In the genomic region with DNA sequence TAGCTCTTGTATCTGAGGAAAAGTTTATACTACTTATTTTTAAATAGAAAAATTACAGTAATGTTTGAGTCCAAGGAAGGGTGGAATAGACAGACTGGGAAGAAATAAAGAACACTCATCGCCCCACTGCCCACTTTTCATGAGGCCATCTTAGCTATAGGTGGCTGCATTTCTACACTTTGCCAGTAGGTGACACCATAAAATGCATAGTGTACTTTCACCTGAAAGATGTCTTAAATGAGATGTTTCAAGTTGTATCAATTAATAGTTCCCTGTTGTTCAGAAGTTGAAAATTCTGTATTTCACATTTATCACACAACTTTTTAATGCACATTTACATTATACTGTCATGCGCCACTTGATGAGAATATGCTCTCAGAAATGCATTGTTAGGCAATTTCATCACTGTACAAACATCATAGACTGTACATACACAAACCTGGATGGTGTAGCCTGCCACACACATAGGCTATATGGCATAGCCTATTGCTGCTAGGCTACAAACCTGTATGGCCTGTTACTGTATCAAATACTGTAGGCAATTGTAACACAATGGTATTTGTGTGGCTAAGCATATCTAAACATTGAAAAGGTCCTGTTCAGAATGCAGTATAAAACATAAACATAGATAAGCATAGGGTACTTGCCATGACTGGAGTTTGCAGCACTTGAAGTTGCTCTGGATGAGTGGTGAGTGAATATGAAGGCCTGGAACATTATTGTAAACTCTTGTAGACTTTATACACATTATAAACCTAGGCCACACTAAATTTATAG, we compare ENCODE assay signal across 8 cellular contexts. TPM values are rescaled to one million over a fixed set of nuclear protein-coding genes. Genes with fewer than 3 reads are reported as not detected.
DNase-seq lines count a peak whose midpoint lies in the region; ATAC-seq and TF ChIP-seq lines count a peak whose summit lies in the region.

No MANE protein-coding gene starts in this region.

- H2AFZ ChIP-seq in MM.1S (ENCODE audit: low read length), result no peak overlapping the region

- no peaks in the 10 kb centered on the region for H3K36me3 ChIP-seq in MM.1S (replicated peaks; ENCODE audit: insufficient read depth, low read length)
- no peaks in the 10 kb centered on the region for H3K36me3 ChIP-seq in right lobe of liver

- in situ Hi-C loops in astrocyte of the spinal cord (cut with HindIII; ENCODE audit: low sequenced_read_pairs), result no loop called here

- no peak overlapping the region for H3K4me2 ChIP-seq in MM.1S (ENCODE audit: low read depth, low read length)

- H3K9ac ChIP-seq in MM.1S (ENCODE audit: low read length), result no peak overlapping the region

- H3K4me3 ChIP-seq in MM.1S (ENCODE audit: low read length) (no peak overlapping the region), astrocyte of the spinal cord (ENCODE audit: low read depth, low read length) (no peak overlapping the region), right lobe of liver (no peak overlapping the region)

- intact Hi-C loops in right lobe of liver (cut with DNase I), result no loop called here

- WGBS in right lobe of liver (ENCODE audit: insufficient coverage, low coverage, low lambda C conversion rate, missing lambda C conversion rate), result 97% methylated on average over 2 of the region's 2 CpGs

- TF ChIP-seq CTCF in MM.1S (IDR thresholded peaks at IDR 0.05; ENCODE audit: low read length) (peak; percentile 81), astrocyte of the spinal cord (IDR thresholded peaks at IDR 0.05; ENCODE audit: low read depth, low read length) (peak; percentile 74), right lobe of liver (IDR thresholded peaks at IDR 0.05) (peak; percentile 66 to 77 (median 72))

- peak; percentile 50 to 75 (median 64) for ATAC-seq in right lobe of liver
- ATAC-seq in GM21737 (IDR thresholded peaks at IDR 0.05; ENCODE audit: unreplicated experiment), result no peak
- no peak for ATAC-seq in HG03108 (IDR thresholded peaks at IDR 0.05; ENCODE audit: unreplicated experiment)

- H3K9me3 ChIP-seq in MM.1S (replicated peaks; ENCODE audit: insufficient read depth, low read length) (no peaks in the 10 kb centered on the region), right lobe of liver (no peaks in the 10 kb centered on the region)

- no peak for TF ChIP-seq POLR2A in right lobe of liver (IDR thresholded peaks at IDR 0.05)

- no peaks in the 10 kb centered on the region for H3K9me2 ChIP-seq in MM.1S (replicated peaks; ENCODE audit: insufficient read depth, low read length)

- H3F3A ChIP-seq in MM.1S (ENCODE audit: insufficient read depth, low read length), result no peaks in the 10 kb centered on the region

- no peak overlapping the region for H3K27ac ChIP-seq in MM.1S (ENCODE audit: low read length)
- H3K27ac ChIP-seq in right lobe of liver, result no peak overlapping the region

- DNase-seq in stimulated activated CD4-positive, alpha-beta T cell treated with anti-CD3 and anti-CD28 coated beads, Interleukin-15, amount 100 ng/mL, for 24 hours, result peak; percentile 6
- DNase-seq in stimulated activated CD4-positive, alpha-beta T cell treated with anti-CD3 and anti-CD28 coated beads, Interleukin-2, amount 100 ng/mL, for 48 hours, result no peak
- DNase-seq in MM.1S (peak; percentile 45), astrocyte of the spinal cord (ENCODE audit: low read depth, low spot score) (peak; percentile 32), right lobe of liver (no peak), mesenteric fat pad (ENCODE audit: low spot score) (no peak)

- no peaks in the 10 kb centered on the region for H3K79me2 ChIP-seq in MM.1S (ENCODE audit: low read length)

- H4K20me1 ChIP-seq in MM.1S (ENCODE audit: insufficient read depth, low read length), result no peaks in the 10 kb centered on the region

- no peaks in the 10 kb centered on the region for H3K27me3 ChIP-seq in MM.1S (replicated peaks; ENCODE audit: insufficient read depth, low read length)
- no peaks in the 10 kb centered on the region for H3K27me3 ChIP-seq in right lobe of liver

- no peaks in the 10 kb centered on the region for H3K4me1 ChIP-seq in MM.1S (ENCODE audit: low read length)
- H3K4me1 ChIP-seq in right lobe of liver, result no peaks in the 10 kb centered on the region

RNA-seq across cellular contexts. Expression of gene PMCH, which starts 27.5 kb away (rescaled TPM):
- total RNA-seq in right lobe of liver (not detected), mesenteric fat pad (not detected)

RNA-seq across cellular contexts. Expression of gene PARPBP, which starts 50.1 kb away (rescaled TPM):
- 1 to 10 TPM in 3 of 6 experiments, under 1 TPM in 3; 0.33 to 2.8 (median 0.91) TPM for total RNA-seq in right lobe of liver
- 2.3 TPM for total RNA-seq in mesenteric fat pad

RNA-seq across cellular contexts. Expression of gene NUP37, which starts 50.2 kb away (rescaled TPM):
- total RNA-seq in right lobe of liver (1 to 10 TPM; 5.6 to 9.9 (median 7.0) TPM), mesenteric fat pad (19.8 TPM)

Comparison
In these comparisons a context has a peak if more than half of its experiments do, and no peak if none do; other contexts are left out.
1. DNase-seq: peak in stimulated activated CD4-positive, alpha-beta T cell treated with anti-CD3 and anti-CD28 coated beads, Interleukin-15, amount 100 ng/mL, for 24 hours (single experiment), MM.1S (single experiment) and astrocyte of the spinal cord (single experiment); none in stimulated activated CD4-positive, alpha-beta T cell treated with anti-CD3 and anti-CD28 coated beads, Interleukin-2, amount 100 ng/mL, for 48 hours (0 of 2), right lobe of liver (0 of 3) and mesenteric fat pad (single experiment).
2. ATAC-seq: peak in right lobe of liver (4 of 4); none in GM21737 (single experiment) and HG03108 (single experiment).
3. Peak in every context shown above with its lines, with median percentiles within 50 percentile points of each other: CTCF ChIP-seq.